Comparison of ENCODE assay signal across 8 cellular contexts in genomic region chr7:142808802-142809583, GRCh38. TPM values are rescaled to one million over a fixed set of nuclear protein-coding genes. Genes with fewer than 3 reads are reported as not detected.
A peak's percentile ranks its signal among the peaks of the same experiment; 100 is the strongest.
DNase-seq lines count a peak whose midpoint lies in the region; ATAC-seq, FAIRE-seq and TF ChIP-seq lines count a peak whose summit lies in the region.

No MANE protein-coding gene starts in this region.

- FAIRE-seq in small intestine (lab: Jason Lieb, UNC): no peak

- H3K27ac ChIP-seq in small intestine (ENCODE audit: low read depth in 1 of 2, low read length in 1 of 2) (peak overlapping the region; percentile 50 to 92), vagina (no peak overlapping the region)

- H3K36me3 ChIP-seq in small intestine (ENCODE audit: control insufficient read depth in 2 of 2, insufficient read depth in 2 of 2, low read length in 2 of 2) (no peaks in the 10 kb centered on the region), vagina (no peaks in the 10 kb centered on the region)

- intact Hi-C loops in vagina (cut with DNase I): no loop called here

- H3K4me1 ChIP-seq in small intestine (ENCODE audit: control insufficient read depth in 2 of 2, insufficient read depth in 1 of 2, low read depth in 1 of 2, low read length in 1 of 2) (no peaks in the 10 kb centered on the region), vagina (no peaks in the 10 kb centered on the region)

- in situ Hi-C loops in ACHN (cut with HindIII; ENCODE audit: low pct_ligation_motif_present, low pct_unique_long_range_greater_than_20kb, low sequenced_read_pairs): loop anchor here (25.0 kb wide), 1 partner anchor 172 kb away; no protein-coding TSS in a partner anchor

- H3K4me3 Mint-ChIP-seq in activated naive CD4-positive, alpha-beta T cell treated with anti-CD3 and anti-CD28 coated beads, Interleukin-2, amount 50 U/mL, for 24 hours: peak overlapping the region; percentile 81

- DNase-seq in small intestine (peak; percentile 76), NCI-H1092 treated with DMSO at 0.1 percent for 48 hours (lab: John Stamatoyannopoulos, UW) (no peak), vagina (ENCODE audit: extremely low spot score in 2 of 2) (no peak), ACHN (no peak)

- no peaks in the 10 kb centered on the region for H3K9me3 ChIP-seq in small intestine (ENCODE audit: control insufficient read depth, low read depth)
- H3K9me3 ChIP-seq in vagina: no peaks in the 10 kb centered on the region

- peak overlapping the region; percentile 99 for H3K27ac Mint-ChIP-seq in activated naive CD4-positive, alpha-beta T cell treated with anti-CD3 and anti-CD28 coated beads, Interleukin-2, amount 50 U/mL, for 24 hours

- ATAC-seq in GM18508 (IDR thresholded peaks at IDR 0.05; ENCODE audit: insufficient read depth, unreplicated experiment): peak; percentile 80
- ATAC-seq in HG02763 (IDR thresholded peaks at IDR 0.05; ENCODE audit: unreplicated experiment): peak; percentile 86

- peak; percentile 62 for TF ChIP-seq POLR2A in Raji (IDR thresholded peaks at IDR 0.05; ENCODE audit: insufficient read depth, low read depth, low read length)
- TF ChIP-seq POLR2A in vagina (IDR thresholded peaks at IDR 0.05): no peak

- no peaks in the 10 kb centered on the region for H3K9me3 Mint-ChIP-seq in activated naive CD4-positive, alpha-beta T cell treated with anti-CD3 and anti-CD28 coated beads, Interleukin-2, amount 50 U/mL, for 24 hours

- no peak for TF ChIP-seq CTCF in vagina (IDR thresholded peaks at IDR 0.05)

- H3K4me3 ChIP-seq in small intestine (ENCODE audit: low read depth in 1 of 2, low read length in 2 of 2) (no peak overlapping the region), vagina (no peak overlapping the region)

- 36 to 47% (median 45%) methylated on average over 6 of the region's 6 CpGs for WGBS in small intestine, 3 donors

- peaks cover 96% of the 10 kb centered on the region for H3K4me1 Mint-ChIP-seq in activated naive CD4-positive, alpha-beta T cell treated with anti-CD3 and anti-CD28 coated beads, Interleukin-2, amount 50 U/mL, for 24 hours

- H3K36me3 Mint-ChIP-seq in activated naive CD4-positive, alpha-beta T cell treated with anti-CD3 and anti-CD28 coated beads, Interleukin-2, amount 50 U/mL, for 24 hours: peaks cover 14% of the 10 kb centered on the region

- H3K27me3 ChIP-seq in small intestine (ENCODE audit: control insufficient read depth in 2 of 2, insufficient read depth in 2 of 2, low read length in 2 of 2): no peaks in the 10 kb centered on the region
- no peaks in the 10 kb centered on the region for H3K27me3 ChIP-seq in vagina

- H3K27me3 Mint-ChIP-seq in activated naive CD4-positive, alpha-beta T cell treated with anti-CD3 and anti-CD28 coated beads, Interleukin-2, amount 50 U/mL, for 24 hours: no peaks in the 10 kb centered on the region

RNA-seq across cellular contexts. Expression of gene PRSS2, which starts 38.2 kb away (rescaled TPM):
- polyA plus RNA-seq in small intestine: 100 to 1,000 TPM in 2 of 3 donors, 10 to 100 TPM in 1; 91.5 to 814 (median 154) TPM
- not detected for total RNA-seq in vagina

RNA-seq across cellular contexts. Expression of gene EPHB6, which starts 45.9 kb away (rescaled TPM):
- polyA plus RNA-seq in small intestine: 10 to 100 TPM in 2 of 3 donors, 1 to 10 TPM in 1; 6.5 to 26.2 (median 17.0) TPM
- total RNA-seq in vagina: 68.3 TPM

RNA-seq across cellular contexts. Expression of gene PRSS1, which starts 59.7 kb away (rescaled TPM):
- 10 to 100 TPM; 12.6 to 28.2 (median 17.3) TPM for polyA plus RNA-seq in small intestine
- total RNA-seq in vagina: not detected
